9 cellular contexts compared by ENCODE assay signal in genomic region chr16:30166202-30166902, GRCh38. TPM values are rescaled to one million over a fixed set of nuclear protein-coding genes. Genes with fewer than 3 reads are reported as not detected.
DNase-seq lines count a peak whose midpoint lies in the region; ATAC-seq, FAIRE-seq and TF ChIP-seq lines count a peak whose summit lies in the region.
"Had no signal": no experiment of that assay in that cellular context is flagged by ENCODE, and none has a peak within 500 bp of the region (broad histone marks: within the 10 kb centered on the region; RNA-seq: fewer than 3 reads in every experiment).

No MANE protein-coding gene starts in this region.

- no peak overlapping the region for H2BK120ac ChIP-seq in mesenchymal stem cell (ENCODE audit: low read depth, low read length)

- no peak overlapping the region for H3K9ac ChIP-seq in mesenchymal stem cell (ENCODE audit: low read length)

- no peaks in the 10 kb centered on the region for H3K27me3 Mint-ChIP-seq in T-helper 17 cell
- H3K27me3 Mint-ChIP-seq in naive thymus-derived CD8-positive, alpha-beta T cell: no peaks in the 10 kb centered on the region

- FAIRE-seq in GM12892 (lab: Jason Lieb, UNC): no peak

- no peak overlapping the region for H3K27ac ChIP-seq in mesenchymal stem cell (ENCODE audit: low read length, poor library complexity, severe bottlenecking)
- H3K27ac ChIP-seq in stomach: no peak overlapping the region

- H2BK5ac ChIP-seq in mesenchymal stem cell (ENCODE audit: low read depth, low read length, poor library complexity, severe bottlenecking): no peak overlapping the region

- H3K18ac ChIP-seq in mesenchymal stem cell (ENCODE audit: low read depth in 1 of 2, low read length in 2 of 2): no peak overlapping the region

- WGBS in mesenchymal stem cell: 96% methylated on average over 9 of the region's 11 CpGs
- WGBS in stomach, 5 donors: 86 to 91% (median 86%) methylated on average over 11 of the region's 11 CpGs

- H3K36me3 Mint-ChIP-seq in T-helper 17 cell (ENCODE audit: low read depth): peaks cover 2% of the 10 kb centered on the region
- no peaks in the 10 kb centered on the region for H3K36me3 Mint-ChIP-seq in naive thymus-derived CD8-positive, alpha-beta T cell

- H3K4me3 Mint-ChIP-seq in T-helper 17 cell: peak overlapping the region; percentile 60
- peak overlapping the region; percentile 4 to 78 (median 64) for H3K4me3 Mint-ChIP-seq in naive thymus-derived CD8-positive, alpha-beta T cell

- H3K79me1 ChIP-seq in mesenchymal stem cell (replicated peaks; ENCODE audit: low read length, poor library complexity, severe bottlenecking): no peaks in the 10 kb centered on the region

- H2AFZ ChIP-seq in mesenchymal stem cell (ENCODE audit: low read depth, low read length): no peak overlapping the region

- POLR2A ChIA-PET in naive thymus-derived CD8-positive, alpha-beta T cell (lab: Charles Lee): interaction anchor here (0.7 kb wide), 2 partner anchors 49 to 269 kb away, joined by 3 to 6 read pairs; no protein-coding TSS in a partner anchor

- ATAC-seq in HG03159 (IDR thresholded peaks at IDR 0.05; ENCODE audit: unreplicated experiment) (peak; percentile 64), T-helper 17 cell (peak; percentile 51), HG02870 (IDR thresholded peaks at IDR 0.05; ENCODE audit: unreplicated experiment) (no peak)
- peak; percentile 52 to 82 for ATAC-seq in naive thymus-derived CD8-positive, alpha-beta T cell

- no peaks in the 10 kb centered on the region for H3K27me3 ChIP-seq in mesenchymal stem cell (ENCODE audit: control insufficient read depth in 1 of 2, insufficient read depth in 1 of 2, low read length in 2 of 2)
- no peaks in the 10 kb centered on the region for H3K27me3 ChIP-seq in stomach

- peaks cover 22% of the 10 kb centered on the region for H3K4me1 Mint-ChIP-seq in T-helper 17 cell
- peaks cover 20 to 46% (median 43%) of the 10 kb centered on the region in 4 donors for H3K4me1 Mint-ChIP-seq in naive thymus-derived CD8-positive, alpha-beta T cell

- H3K4me1 ChIP-seq in mesenchymal stem cell (ENCODE audit: control insufficient read depth, insufficient read depth, low read depth, low read length): no peaks in the 10 kb centered on the region
- peaks cover 0 to 13% (median 0%) of the 10 kb centered on the region in 4 donors for H3K4me1 ChIP-seq in stomach

- no peak overlapping the region for H2AK5ac ChIP-seq in mesenchymal stem cell (ENCODE audit: low read length, severe bottlenecking)

- H3K27ac Mint-ChIP-seq in T-helper 17 cell: peak overlapping the region; percentile 39
- peak overlapping the region; percentile 7 to 86 (median 68) for H3K27ac Mint-ChIP-seq in naive thymus-derived CD8-positive, alpha-beta T cell

- no peak overlapping the region for H3K4me2 ChIP-seq in mesenchymal stem cell (ENCODE audit: low read length, poor library complexity, severe bottlenecking)

- intact Hi-C loops in stomach (cut with DNase I; ENCODE audit: low total_unique reads): no loop called here

- no peak overlapping the region for H3K23ac ChIP-seq in mesenchymal stem cell (ENCODE audit: low read length in 2 of 2)

- no peak for TF ChIP-seq POLR2A in GM12892 (IDR thresholded peaks at IDR 0.05; ENCODE audit: low read depth, low read length)
- no peak for TF ChIP-seq POLR2A in stomach (IDR thresholded peaks at IDR 0.05)

- H3K14ac ChIP-seq in mesenchymal stem cell (ENCODE audit: low read length in 2 of 2): no peak overlapping the region

- DNase-seq in GM12892 (ENCODE audit: insufficient read length): peak; percentile 57
- no peak for DNase-seq in T-helper 17 cell
- peak in 3 of 10 donors; percentile 3 to 35 (median 21) for DNase-seq in naive thymus-derived CD8-positive, alpha-beta T cell
- DNase-seq in mesenchymal stem cell: no peak
- DNase-seq in stomach: no peak
- DNase-seq in NCI-H1436 treated with DMSO at 0.1 percent for 48 hours (lab: John Stamatoyannopoulos, UW): no peak
- DNase-seq: activated CD4-positive, alpha-beta T cell treated with anti-CD3 and anti-CD28 coated beads for 48 hours had no signal

- no peaks in the 10 kb centered on the region for H3K9me3 Mint-ChIP-seq in naive thymus-derived CD8-positive, alpha-beta T cell

- no peak overlapping the region for H4K8ac ChIP-seq in mesenchymal stem cell (ENCODE audit: low read length)

- TF ChIP-seq CTCF in stomach (IDR thresholded peaks at IDR 0.05): no peak

- H2BK12ac ChIP-seq in mesenchymal stem cell (ENCODE audit: low read length in 2 of 2): no peak overlapping the region

- H3K9me3 ChIP-seq in T-helper 17 cell (ENCODE audit: control insufficient read depth, low read length, poor library complexity, severe bottlenecking) (no peaks in the 10 kb centered on the region), mesenchymal stem cell (ENCODE audit: control insufficient read depth, low read length) (no peaks in the 10 kb centered on the region), stomach (no peaks in the 10 kb centered on the region)

- TF ChIP-seq EP300 in stomach (IDR thresholded peaks at IDR 0.05): no peak

- H3K4ac ChIP-seq in mesenchymal stem cell (ENCODE audit: low read depth in 1 of 2, low read length in 2 of 2): no peak overlapping the region

- no peaks in the 10 kb centered on the region for H3K36me3 ChIP-seq in mesenchymal stem cell (ENCODE audit: control insufficient read depth in 1 of 2, insufficient read depth in 2 of 2, low read depth in 1 of 2, low read length in 2 of 2)
- H3K36me3 ChIP-seq in stomach: no peaks in the 10 kb centered on the region

- H2BK15ac ChIP-seq in mesenchymal stem cell (ENCODE audit: low read depth, poor library complexity, severe bottlenecking): no peak overlapping the region

- no peak overlapping the region for H4K91ac ChIP-seq in mesenchymal stem cell (ENCODE audit: low read length)

- H3K4me3 ChIP-seq in mesenchymal stem cell (ENCODE audit: insufficient read depth in 1 of 2, low read depth in 1 of 2, low read length in 2 of 2) (no peak overlapping the region), stomach (no peak overlapping the region)

RNA-seq across cellular contexts. Expression of gene CORO1A, which starts 17.1 kb away (rescaled TPM):
- 567 TPM for polyA plus RNA-seq in GM12892 (2012; ENCODE audit: missing spikeins)
- total RNA-seq in T-helper 17 cell (100 to 1,000 TPM; 665 to 718 TPM), stomach (10 to 100 TPM; 13.0 to 30.3 (median 18.7) TPM)
- 100 to 1,000 TPM; 881 to 897 TPM for total RNA-seq in naive thymus-derived CD8-positive, alpha-beta T cell
- polyA plus RNA-seq in naive thymus-derived CD8-positive, alpha-beta T cell: 1,000 to 10,000 TPM; 1,262 to 1,424 (median 1,364) TPM
- polyA plus RNA-seq in mesenchymal stem cell (2013, experiment 1 of 2): 1.0 TPM
- 0.79 TPM for polyA plus RNA-seq in mesenchymal stem cell (2013, experiment 2 of 2)
- 10 to 100 TPM; 34.2 to 42.5 (median 37.3) TPM for polyA plus RNA-seq in stomach

RNA-seq across cellular contexts. Expression of gene BOLA2B, which starts 27.1 kb away (rescaled TPM):
- polyA plus RNA-seq in GM12892 (2012; ENCODE audit: missing spikeins): 201 TPM
- total RNA-seq in T-helper 17 cell (10 to 100 TPM; 60.7 to 78.7 TPM), stomach (100 to 1,000 TPM in 2 of 5 donors, 10 to 100 TPM in 2, not detected in 1; 21.3 to 415 (median 168) TPM)
- total RNA-seq in naive thymus-derived CD8-positive, alpha-beta T cell: 10 to 100 TPM; 66.6 to 73.1 TPM
- 100 to 1,000 TPM; 225 to 251 (median 237) TPM for polyA plus RNA-seq in naive thymus-derived CD8-positive, alpha-beta T cell
- 347 TPM for polyA plus RNA-seq in mesenchymal stem cell (2013, experiment 1 of 2)
- polyA plus RNA-seq in mesenchymal stem cell (2013, experiment 2 of 2): 331 TPM
- 100 to 1,000 TPM; 281 to 322 (median 321) TPM for polyA plus RNA-seq in stomach

RNA-seq across cellular contexts. Expression of gene SLX1A, which starts 27.3 kb away (rescaled TPM):
- polyA plus RNA-seq in GM12892 (2012; ENCODE audit: missing spikeins): 10.3 TPM
- total RNA-seq in T-helper 17 cell: 10 to 100 TPM; 43.0 to 47.8 TPM
- total RNA-seq in naive thymus-derived CD8-positive, alpha-beta T cell: 10 to 100 TPM; 32.5 to 47.1 TPM
- polyA plus RNA-seq in naive thymus-derived CD8-positive, alpha-beta T cell: 10 to 100 TPM; 35.6 to 60.2 (median 44.2) TPM
- 12.8 TPM for polyA plus RNA-seq in mesenchymal stem cell (2013, experiment 1 of 2)
- 11.0 TPM for polyA plus RNA-seq in mesenchymal stem cell (2013, experiment 2 of 2)
- 10 to 100 TPM in 3 of 5 donors, 1 to 10 TPM in 2; 2.3 to 86.9 (median 19.0) TPM for total RNA-seq in stomach
- 10 to 100 TPM; 80.8 to 86.0 (median 84.2) TPM for polyA plus RNA-seq in stomach

RNA-seq across cellular contexts. Expression of gene SULT1A3, which starts 32.7 kb away (rescaled TPM):
- polyA plus RNA-seq in GM12892 (2012; ENCODE audit: missing spikeins): 10.0 TPM
- total RNA-seq in T-helper 17 cell (10 to 100 TPM; 28.8 to 30.0 TPM), stomach (100 to 1,000 TPM in 1 of 5 donors, 10 to 100 TPM in 3, 1 to 10 TPM in 1; 4.2 to 118 (median 63.6) TPM)
- 10 to 100 TPM; 26.9 to 29.4 TPM for total RNA-seq in naive thymus-derived CD8-positive, alpha-beta T cell
- 1 to 10 TPM in 1 of 3 donors, under 1 TPM in 1, not detected in 1; 0.47 to 1.3 TPM for polyA plus RNA-seq in naive thymus-derived CD8-positive, alpha-beta T cell
- polyA plus RNA-seq in mesenchymal stem cell (2013, experiment 1 of 2): 8.7 TPM
- 8.5 TPM for polyA plus RNA-seq in mesenchymal stem cell (2013, experiment 2 of 2)
- polyA plus RNA-seq in stomach: 10 to 100 TPM; 23.8 to 53.2 (median 42.2) TPM

RNA-seq across cellular contexts. Expression of gene MAPK3, which starts 43.3 kb away (rescaled TPM):
- polyA plus RNA-seq in GM12892 (2012; ENCODE audit: missing spikeins): 32.3 TPM
- total RNA-seq in T-helper 17 cell (10 to 100 TPM; 76.5 to 77.6 TPM), stomach (100 to 1,000 TPM in 3 of 5 donors, 10 to 100 TPM in 2; 21.5 to 290 (median 111) TPM)
- total RNA-seq in naive thymus-derived CD8-positive, alpha-beta T cell: 10 to 100 TPM; 61.8 to 64.7 TPM
- polyA plus RNA-seq in naive thymus-derived CD8-positive, alpha-beta T cell: 1 to 10 TPM; 6.7 to 7.8 (median 7.8) TPM
- polyA plus RNA-seq in mesenchymal stem cell (2013, experiment 1 of 2): 104 TPM
- polyA plus RNA-seq in mesenchymal stem cell (2013, experiment 2 of 2): 105 TPM
- 100 to 1,000 TPM in 1 of 3 donors, 10 to 100 TPM in 2; 39.9 to 203 (median 68.2) TPM for polyA plus RNA-seq in stomach

Comparison
In these comparisons a context has a peak if more than half of its experiments do, and no peak if none do; other contexts are left out.
1. RNA of gene CORO1A, which starts 17.1 kb away (total RNA-seq): 881 to 897 TPM in naive thymus-derived CD8-positive, alpha-beta T cell and 665 to 718 TPM in T-helper 17 cell; 13.0 to 30.3 TPM in stomach; every median in the first group is over 10 times any median in the second.